Comparison of ENCODE assay signal across 8 cellular contexts in genomic region chr17:43517615-43518386, GRCh38. TPM values are rescaled to one million over a fixed set of nuclear protein-coding genes. Genes with fewer than 3 reads are reported as not detected.
DNase-seq lines count a peak whose midpoint lies in the region; ATAC-seq, FAIRE-seq and TF ChIP-seq lines count a peak whose summit lies in the region.

No MANE protein-coding gene starts in this region.

- CTCF ChIA-PET in HEK293 (lab: Yijun Ruan, JAX) = interaction anchor here (0.5 to 5.3 kb wide), 12 partner anchors 12 to 242 kb away, joined by 3 to 28 read pairs (median 4); partner anchors contain the start of gene DHX8

- TF ChIP-seq POLR2A in GM12892 (IDR thresholded peaks at IDR 0.05; ENCODE audit: low read depth, low read length) = no peak

- DNase-seq in GM12892 (ENCODE audit: insufficient read length) (no peak), astrocyte of the spinal cord (ENCODE audit: low read depth, low spot score) (peak; percentile 58), non-pigmented ciliary epithelial cell (ENCODE audit: low read depth) (peak; percentile 13), NCI-H82 (lab: John Stamatoyannopoulos, UW) (no peak), HuH-7.5 (ENCODE audit: low spot score) (no peak)
- DNase-seq in stimulated activated naive CD4-positive, alpha-beta T cell treated with Interleukin-2 at 50 U/mL for 16 hours (lab: John Stamatoyannopoulos, UW) = no peak

- peak overlapping the region; percentile 29; the same call in 1 of the 2 replicates for H3K27ac ChIP-seq in HEK293 (ENCODE audit: extremely low read depth, low read depth, low read length)

- ATAC-seq in HG02885 (IDR thresholded peaks at IDR 0.05; ENCODE audit: poor library complexity, unreplicated experiment) = no peak

- FAIRE-seq in GM12892 (lab: Jason Lieb, UNC) = peak; percentile 62

- no peak overlapping the region for H3K4me3 ChIP-seq in HEK293 (ENCODE audit: low read depth, low read length)
- H3K4me3 ChIP-seq in astrocyte of the spinal cord (ENCODE audit: low read depth, low read length) = no peak overlapping the region

- H3K9me3 ChIP-seq in HEK293 (ENCODE audit: control insufficient read depth, insufficient read depth, low read depth, low read length) = no peaks in the 10 kb centered on the region

- H3K36me3 ChIP-seq in HEK293 (ENCODE audit: control insufficient read depth in 2 of 2, insufficient read depth in 1 of 2, low read length in 2 of 2) = peaks cover 67 to 90% of the 10 kb centered on the region in 2 experiments

- POLR2A ChIA-PET in HEK293 (lab: Yijun Ruan, JAX) = interaction anchor here (1.3 kb wide), 1 partner anchor 13 kb away, joined by 4 read pairs; no protein-coding TSS in a partner anchor

- H3K4me1 ChIP-seq in HEK293 (ENCODE audit: control insufficient read depth, insufficient read depth, low read length) = peaks cover 15% of the 10 kb centered on the region

- TF ChIP-seq CTCF in HEK293 (tag by site-specific recombination; IDR thresholded peaks at IDR 0.05) (no peak), astrocyte of the spinal cord (IDR thresholded peaks at IDR 0.05; ENCODE audit: low read depth, low read length) (no peak)

- in situ Hi-C loops in astrocyte of the spinal cord (cut with HindIII; ENCODE audit: low sequenced_read_pairs) = no loop called here

TF ChIP-seq in HEK293, 187 proteins besides CTCF, POLR2A, EP300 and RAD21 (continues in another document):
- TF ChIP-seq ZNF580 (tag by site-specific recombination; IDR thresholded peaks at IDR 0.05) (peak; percentile 78; the same call in 1 of the 2 replicates), ZNF24 (tag by site-specific recombination; IDR thresholded peaks at IDR 0.05) (peak; percentile 56; the same call in 1 of the 2 replicates), ZNF785 (tag by site-specific recombination; IDR thresholded peaks at IDR 0.05) (no peak), BCL11B (tag by site-specific recombination; IDR thresholded peaks at IDR 0.05; ENCODE audit: low read depth) (peak; percentile 59; the same call in 1 of the 2 replicates), ZBTB17 (tag by site-specific recombination; IDR thresholded peaks at IDR 0.05) (peak; percentile 86), ZEB2 (tag by site-specific recombination; IDR thresholded peaks at IDR 0.05) (peak; percentile 44; the same call in 1 of the 2 replicates), ZNF600 (tag by site-specific recombination; IDR thresholded peaks at IDR 0.05) (peak; percentile 70), KLF9 (tag by site-specific recombination; IDR thresholded peaks at IDR 0.05; ENCODE audit: low read depth) (no peak), ZNF660 (tag by site-specific recombination; IDR thresholded peaks at IDR 0.05) (no peak), ZSCAN30 (tag by site-specific recombination; IDR thresholded peaks at IDR 0.05) (0 out of 2 replicates have a peak, but pooled peaks have one; percentile 33), KLF10 (tag by site-specific recombination; IDR thresholded peaks at IDR 0.05) (peak; percentile 48), OSR2 (tag by site-specific recombination; IDR thresholded peaks at IDR 0.05) (peak; percentile 81), ZFP37 (tag by site-specific recombination; IDR thresholded peaks at IDR 0.05) (no peak), FEZF1 (tag by site-specific recombination; IDR thresholded peaks at IDR 0.05) (peak; percentile 94), ZNF354C (tag by site-specific recombination; IDR thresholded peaks at IDR 0.05; ENCODE audit: borderline replicate concordance, low read depth) (no peak), GFI1B (tag by site-specific recombination; IDR thresholded peaks at IDR 0.05) (peak; percentile 57; the same call in 1 of the 2 replicates), ZNF560 (tag by site-specific recombination; IDR thresholded peaks at IDR 0.05; ENCODE audit: borderline replicate concordance) (no peak), IKZF3 (tag by site-specific recombination; IDR thresholded peaks at IDR 0.05) (peak; percentile 90), ZNF670 (tag by site-specific recombination; IDR thresholded peaks at IDR 0.05; ENCODE audit: low read depth) (no peak), ZNF629 (tag by site-specific recombination; IDR thresholded peaks at IDR 0.05) (0 out of 2 replicates have a peak, but pooled peaks have one; percentile 37), ZNF488 (tag by site-specific recombination; IDR thresholded peaks at IDR 0.05) (peak; percentile 72; the same call in 1 of the 2 replicates), ZNF366 (tag by site-specific recombination; conservative IDR thresholded peaks at IDR 0.05) (no peak), ZNF19 (tag by site-specific recombination; IDR thresholded peaks at IDR 0.05; ENCODE audit: low read depth) (peak; percentile 55; the same call in 1 of the 2 replicates), ZNF394 (tag by site-specific recombination; IDR thresholded peaks at IDR 0.05; ENCODE audit: borderline replicate concordance) (peak; percentile 24; the same call in 1 of the 2 replicates), ZBTB44 (tag by site-specific recombination; IDR thresholded peaks at IDR 0.05) (no peak), ZNF664 (tag by site-specific recombination; IDR thresholded peaks at IDR 0.05) (peak; percentile 74), SP7 (tag by site-specific recombination; IDR thresholded peaks at IDR 0.05) (peak; percentile 61; the same call in 1 of the 2 replicates), PRDM6 (tag by site-specific recombination; IDR thresholded peaks at IDR 0.05) (peak; percentile 97)
- TF ChIP-seq, protein P1, sequence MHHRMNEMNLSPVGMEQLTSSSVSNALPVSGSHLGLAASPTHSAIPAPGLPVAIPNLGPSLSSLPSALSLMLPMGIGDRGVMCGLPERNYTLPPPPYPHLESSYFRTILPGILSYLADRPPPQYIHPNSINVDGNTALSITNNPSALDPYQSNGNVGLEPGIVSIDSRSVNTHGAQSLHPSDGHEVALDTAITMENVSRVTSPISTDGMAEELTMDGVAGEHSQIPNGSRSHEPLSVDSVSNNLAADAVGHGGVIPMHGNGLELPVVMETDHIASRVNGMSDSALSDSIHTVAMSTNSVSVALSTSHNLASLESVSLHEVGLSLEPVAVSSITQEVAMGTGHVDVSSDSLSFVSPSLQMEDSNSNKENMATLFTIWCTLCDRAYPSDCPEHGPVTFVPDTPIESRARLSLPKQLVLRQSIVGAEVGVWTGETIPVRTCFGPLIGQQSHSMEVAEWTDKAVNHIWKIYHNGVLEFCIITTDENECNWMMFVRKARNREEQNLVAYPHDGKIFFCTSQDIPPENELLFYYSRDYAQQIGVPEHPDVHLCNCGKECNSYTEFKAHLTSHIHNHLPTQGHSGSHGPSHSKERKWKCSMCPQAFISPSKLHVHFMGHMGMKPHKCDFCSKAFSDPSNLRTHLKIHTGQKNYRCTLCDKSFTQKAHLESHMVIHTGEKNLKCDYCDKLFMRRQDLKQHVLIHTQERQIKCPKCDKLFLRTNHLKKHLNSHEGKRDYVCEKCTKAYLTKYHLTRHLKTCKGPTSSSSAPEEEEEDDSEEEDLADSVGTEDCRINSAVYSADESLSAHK (tag by site-specific recombination; IDR thresholded peaks at IDR 0.05) = peak; percentile 74

RNA-seq across cellular contexts. Expression of gene ETV4, which starts 28.3 kb away (rescaled TPM):
- 4.1 TPM for polyA plus RNA-seq in GM12892 (2012; ENCODE audit: missing spikeins)

RNA-seq across cellular contexts. Expression of gene DHX8, which starts 34.0 kb away (rescaled TPM):
- 15.2 TPM for polyA plus RNA-seq in GM12892 (2012; ENCODE audit: missing spikeins)

Comparison
In these comparisons a context has a peak if more than half of its experiments do, and no peak if none do; other contexts are left out.
1. DNase-seq: peak in astrocyte of the spinal cord (single experiment) and non-pigmented ciliary epithelial cell (single experiment); none in GM12892 (single experiment), NCI-H82 (single experiment), HuH-7.5 (single experiment) and stimulated activated naive CD4-positive, alpha-beta T cell treated with Interleukin-2 at 50 U/mL for 16 hours (single experiment).